In genomic region chr22:29722151-29722550, GRCh38 we compare ENCODE assay signal across 17 cellular contexts. TPM values are rescaled to one million over a fixed set of nuclear protein-coding genes. Genes with fewer than 3 reads are reported as not detected.
DNase-seq lines count a peak whose midpoint lies in the region; ATAC-seq and TF ChIP-seq lines count a peak whose summit lies in the region.
"Had no signal": no experiment of that assay in that cellular context is flagged by ENCODE, and none has a peak within 500 bp of the region (broad histone marks: within the 10 kb centered on the region; RNA-seq: fewer than 3 reads in every experiment).

No MANE protein-coding gene starts in this region.

- no peaks in the 10 kb centered on the region for H3K9me3 ChIP-seq in GM23248 (ENCODE audit: low read depth)
- H3K9me3 ChIP-seq: BLaER1 had no signal

- no peaks in the 10 kb centered on the region for H4K20me1 ChIP-seq in GM23248 (ENCODE audit: insufficient read depth)

- no peak overlapping the region for H3K9ac ChIP-seq in GM23248
- H3K9ac ChIP-seq: BLaER1 had no signal

- H3K36me3 ChIP-seq in GM23248 (ENCODE audit: low read depth), result no peaks in the 10 kb centered on the region
- H3K36me3 ChIP-seq: BLaER1 had no signal

- H3K4me3 ChIP-seq in GM23248 (no peak overlapping the region), NB4 (ENCODE audit: low read depth, low read length) (no peak overlapping the region), astrocyte of the cerebellum (ENCODE audit: low read depth, low read length) (peak overlapping the region; percentile 20)
- H3K4me3 ChIP-seq: BLaER1, K562, SK-N-MC had no signal

- in situ Hi-C loops in GM23248 (cut with MboI), result no loop called here
- in situ Hi-C loops in astrocyte of the cerebellum (cut with HindIII; ENCODE audit: low sequenced_read_pairs), result no loop called here

- H3K9me2 ChIP-seq in GM23248 (ENCODE audit: insufficient read depth), result no peaks in the 10 kb centered on the region

- CTCF ChIA-PET in GM10248 (lab: Yijun Ruan, JAX), result no interaction called here

- H3K4me2 ChIP-seq in GM23248 (ENCODE audit: unreplicated experiment), result no peak overlapping the region
- H3K4me2 ChIP-seq: BLaER1 had no signal

- H2AFZ ChIP-seq in GM23248, result no peak overlapping the region

- H3K4me1 ChIP-seq in GM23248 (ENCODE audit: insufficient read depth), result no peaks in the 10 kb centered on the region

- no peak overlapping the region for H3K27ac ChIP-seq in GM23248
- H3K27ac ChIP-seq: BLaER1, SK-N-MC had no signal

- H3K79me2 ChIP-seq in GM23248 (ENCODE audit: insufficient read depth), result no peaks in the 10 kb centered on the region

- no peak for ATAC-seq in GM18870 (IDR thresholded peaks at IDR 0.05; ENCODE audit: unreplicated experiment)
- ATAC-seq: CD8-positive, alpha-beta T cell; K562; Right ventricle myocardium inferior had no signal

- WGBS in GM23248 (ENCODE audit: low coverage in 1 of 2, low lambda C conversion rate in 2 of 2, missing lambda C conversion rate in 2 of 2), 2 experiments, result 65 to 82% methylated on average over 5 to 7 of the region's 7 CpGs

- TF ChIP-seq POLR2A in NB4 (IDR thresholded peaks at IDR 0.05; ENCODE audit: extremely low read depth, insufficient read length), result no peak

- DNase-seq in GM23248 (peak; percentile 20), NB4 (ENCODE audit: low read depth) (peak; percentile 44), astrocyte of the cerebellum (ENCODE audit: low read depth) (no peak), GM10248 (ENCODE audit: extremely low spot score) (no peak), kidney tubule cell (ENCODE audit: low spot score) (no peak), ureter (ENCODE audit: low spot score) (no peak)
- DNase-seq: CD8-positive, alpha-beta T cell; DND-41; HCEC 1CT; NCI-H1092 treated with DMSO at 0.1 percent for 48 hours; NCI-H510A treated with DMSO at 0.1 percent for 48 hours; T-helper 1 cell had no signal

- POLR2A ChIA-PET in GM10248 (lab: Yijun Ruan, JAX), result no interaction called here

- TF ChIP-seq CTCF in NB4 (IDR thresholded peaks at IDR 0.05; ENCODE audit: low read depth, low read length) (no peak), astrocyte of the cerebellum (IDR thresholded peaks at IDR 0.05; ENCODE audit: low read depth, low read length, missing control alignments) (no peak), GM10248 (IDR thresholded peaks at IDR 0.05; ENCODE audit: control extremely low read depth, extremely low read depth, low read depth, missing control alignments) (no peak)

- H3K27me3 ChIP-seq in GM23248 (replicated peaks; ENCODE audit: insufficient read depth), result peaks cover 25% of the 10 kb centered on the region

- H3F3A ChIP-seq in GM23248 (ENCODE audit: insufficient read depth), result no peaks in the 10 kb centered on the region

RNA-seq across cellular contexts. Expression of gene CABP7, which starts 2.3 kb away (rescaled TPM):
- not detected in 2 replicates for total RNA-seq in GM23248 (2014; rRNA removed; shearing (Covaris generic))
- 0.08 TPM in 1 of 2 replicates, not detected in the other for polyA plus RNA-seq in GM23248 (2016; fragmentation: Nextera tagmentation; extraction: Ambion mirVana)
- not detected for total RNA-seq in ureter
- total RNA-seq: K562, Right ventricle myocardium inferior had no signal
- polyA plus RNA-seq: K562 had no signal

RNA-seq across cellular contexts. Expression of gene ZMAT5, which starts 44.7 kb away (rescaled TPM):
- total RNA-seq in GM23248 (2014; rRNA removed; shearing (Covaris generic)), result 6.3 and 11.3 TPM in 2 replicates
- 35.8 and 42.3 TPM in 2 replicates for polyA plus RNA-seq in GM23248 (2016; fragmentation: Nextera tagmentation; extraction: Ambion mirVana)
- total RNA-seq in ureter, result 21.8 TPM

RNA-seq across cellular contexts. Expression of gene UQCR10, which starts 45.0 kb away (rescaled TPM):
- 39.7 and 45.0 TPM in 2 replicates for total RNA-seq in GM23248 (2014; rRNA removed; shearing (Covaris generic))
- polyA plus RNA-seq in GM23248 (2016; fragmentation: Nextera tagmentation; extraction: Ambion mirVana), result 233 TPM in 2 replicates
- total RNA-seq in ureter, result 104 TPM

Comparison
In these comparisons a context has a peak if more than half of its experiments do, and no peak if none do; other contexts are left out.
1. DNase-seq: peak in GM23248 (single experiment) and NB4 (single experiment); none in astrocyte of the cerebellum (single experiment), GM10248 (single experiment), kidney tubule cell (single experiment) and ureter (single experiment).